In genomic region chr11:109940816-109941215, GRCh38 we compare ENCODE assay signal across 13 cellular contexts.
A peak's percentile ranks its signal among the peaks of the same experiment; 100 is the strongest.
DNase-seq lines count a peak whose midpoint lies in the region; ATAC-seq, FAIRE-seq and TF ChIP-seq lines count a peak whose summit lies in the region.
"Had no signal": no experiment of that assay in that cellular context is flagged by ENCODE, and none has a peak within 500 bp of the region (broad histone marks: within the 10 kb centered on the region; RNA-seq: fewer than 3 reads in every experiment).

No MANE protein-coding gene starts in this region.

- H3K4me3 ChIP-seq in mammary epithelial cell (replicated peaks in 1 of 3; ENCODE audit: insufficient read depth in 1 of 3, low read depth in 2 of 3, low read length in 3 of 3) (no peak overlapping the region), upper lobe of right lung (no peak overlapping the region)
- H3K4me3 ChIP-seq: Peyer's patch had no signal

- CTCF ChIA-PET in mammary epithelial cell (lab: Charles Lee; ENCODE audit: low non-redundant PET): interaction anchor here (0.6 kb wide), 3 partner anchors 259 to 1130 kb away, joined by 3 to 8 read pairs (median 4); no protein-coding TSS in a partner anchor

- dilution Hi-C loops in mammary epithelial cell (cut with HindIII; ENCODE audit: low sequenced_read_pairs): no loop called here

- H3K27ac ChIP-seq in mammary epithelial cell (ENCODE audit: insufficient read depth, low read depth, low read length): no peak overlapping the region
- H3K27ac ChIP-seq in upper lobe of right lung: no peak overlapping the region
- H3K27ac ChIP-seq: Peyer's patch, WERI-Rb-1 had no signal

- intact Hi-C loops in mammary epithelial cell (cut with micrococcal nuclease): no loop called here
- intact Hi-C loops in upper lobe of right lung (cut with DNase I): no loop called here

- H4K20me1 ChIP-seq in mammary epithelial cell (ENCODE audit: insufficient read depth, low read length): no peaks in the 10 kb centered on the region

- TF ChIP-seq CTCF in mammary epithelial cell (conservative IDR thresholded peaks at IDR 0.05 in 1 of 2, IDR thresholded peaks at IDR 0.05 in 1 of 2; ENCODE audit: extremely low read depth in 1 of 2, insufficient read depth in 1 of 2, low read depth in 1 of 2, low read length in 2 of 2) (no peak), upper lobe of right lung (IDR thresholded peaks at IDR 0.05) (no peak)

- H3K36me3 ChIP-seq in mammary epithelial cell (ENCODE audit: insufficient read depth, low read length) (no peaks in the 10 kb centered on the region), upper lobe of right lung (no peaks in the 10 kb centered on the region)
- H3K36me3 ChIP-seq: Peyer's patch, WERI-Rb-1 had no signal

- H3K9me3 ChIP-seq in mammary epithelial cell (replicated peaks; ENCODE audit: insufficient read depth, low read length): no peaks in the 10 kb centered on the region
- H3K9me3 ChIP-seq in upper lobe of right lung: no peaks in the 10 kb centered on the region
- H3K9me3 ChIP-seq: Peyer's patch had no signal

- peak overlapping the region; percentile 35 for H2AFZ ChIP-seq in mammary epithelial cell (ENCODE audit: low read depth, low read length)

- peaks cover 3% of the 10 kb centered on the region for H3K4me1 ChIP-seq in mammary epithelial cell (ENCODE audit: insufficient read depth, low read length)
- H3K4me1 ChIP-seq in upper lobe of right lung: no peaks in the 10 kb centered on the region
- H3K4me1 ChIP-seq: Peyer's patch had no signal

- no peak overlapping the region for H3K9ac ChIP-seq in mammary epithelial cell (ENCODE audit: insufficient read depth, low read length)

- WGBS in mammary epithelial cell (ENCODE audit: low coverage, missing lambda C conversion rate): 60% methylated on average over 8 of the region's 8 CpGs

- DNase-seq in GM04503 (ENCODE audit: low read depth): peak; percentile 55
- DNase-seq in NCI-H226: peak; percentile 60
- DNase-seq in mammary epithelial cell: peak; percentile 84
- DNase-seq in non-pigmented ciliary epithelial cell (ENCODE audit: low read depth): peak; percentile 79
- DNase-seq in upper lobe of right lung: no peak
- DNase-seq in GM12891 (ENCODE audit: insufficient read length, low spot score): no peak
- no peak for DNase-seq in islet precursor cell
- DNase-seq: glutamatergic neuron; nucleus accumbens; Peyer's patch; stimulated activated CD4-positive, alpha-beta T cell treated with anti-CD3 and anti-CD28 coated beads, Interleukin-15, amount 100 ng/mL, for 24 hours had no signal

- no peak for FAIRE-seq in GM12891 (lab: Jason Lieb, UNC)

- in situ Hi-C loops in mammary epithelial cell (cut with MboI; ENCODE audit: low sequenced_read_pairs in 2 of 2): loop anchor here (10.0 to 25.0 kb wide), 4 partner anchors 154 to 1254 kb away; partner anchors contain the start of gene ZC3H12C (in 1 of the 2)

- H3K27me3 ChIP-seq in mammary epithelial cell (ENCODE audit: insufficient read depth, low read length): no peaks in the 10 kb centered on the region
- no peaks in the 10 kb centered on the region for H3K27me3 ChIP-seq in upper lobe of right lung
- H3K27me3 ChIP-seq: Peyer's patch had no signal

- H3K79me2 ChIP-seq in mammary epithelial cell (ENCODE audit: insufficient read depth, low read length): no peaks in the 10 kb centered on the region

- BruUV-seq in mammary epithelial cell (replicated peaks; lab: Mats Ljungman, UMichigan): no TSS peak

- no peak for TF ChIP-seq POLR2A in GM12891 (IDR thresholded peaks at IDR 0.05; ENCODE audit: low read depth, low read length)

- ATAC-seq in upper lobe of right lung (no peak), HG02973 (IDR thresholded peaks at IDR 0.05; ENCODE audit: unreplicated experiment) (no peak)

- no peak overlapping the region for H3K4me2 ChIP-seq in mammary epithelial cell (ENCODE audit: insufficient read depth, low read depth, low read length)

TF ChIP-seq in GM12891, 5 proteins besides CTCF, POLR2A, EP300 and RAD21:
- TF ChIP-seq POLR2AphosphoS5 (IDR thresholded peaks at IDR 0.05; ENCODE audit: low read depth, low read length): no peak
- TF ChIP-seq PAX5 (IDR thresholded peaks at IDR 0.05; ENCODE audit: insufficient read depth, low read length, severe bottlenecking): no peak
- TF ChIP-seq SPI1 (IDR thresholded peaks at IDR 0.05; ENCODE audit: low read depth, low read length): no peak
- no peak for TF ChIP-seq POU2F2 (IDR thresholded peaks at IDR 0.05; ENCODE audit: low read depth, low read length)
- no peak for TF ChIP-seq TAF1 (IDR thresholded peaks at IDR 0.05; ENCODE audit: low read depth, low read length)

Comparison
In these comparisons a context has a peak if more than half of its experiments do, and no peak if none do; other contexts are left out.
1. DNase-seq: peak in GM04503 (single experiment), NCI-H226 (single experiment), mammary epithelial cell (single experiment) and non-pigmented ciliary epithelial cell (single experiment); none in upper lobe of right lung (single experiment), GM12891 (single experiment) and islet precursor cell (single experiment).